ENCODE assay signal across 17 cellular contexts in genomic region chr16:89292443-89293078, GRCh38.
DNase-seq lines count a peak whose midpoint lies in the region; ATAC-seq lines count a peak whose summit lies in the region.
"Had no signal": no experiment of that assay in that cellular context is flagged by ENCODE, and none has a peak within 500 bp of the region (broad histone marks: within the 10 kb centered on the region; RNA-seq: fewer than 3 reads in every experiment).

No MANE protein-coding gene starts in this region.

- no peaks in the 10 kb centered on the region for H3K9me3 ChIP-seq in iPS-15b (ENCODE audit: control insufficient read depth, insufficient read depth, low read length)
- H3K9me3 ChIP-seq: upper lobe of right lung had no signal

- intact Hi-C loops in Right ventricle myocardium superior (cut with DNase I) (no loop called here), cardiac septum (cut with DNase I) (no loop called here)
- intact Hi-C loops in activated T-helper 1 cell treated with anti-CD3 and anti-CD28 coated beads, Interleukin-12 subunit alpha, Interleukin-12 subunit beta, Interleukin-2, Interleukin-4 antibody, amounts not matched to agents 30 ng/mL and 10 ng/mL and 1 ng/mL, durations not matched to agents 14 hours and 24 hours and 36 hours (cut with micrococcal nuclease) = no loop called here

- peak overlapping the region; percentile 47 for H3K9ac ChIP-seq in iPS-15b (ENCODE audit: low read depth, low read length)

- H3K27me3 ChIP-seq in iPS-15b (ENCODE audit: control insufficient read depth, insufficient read depth, low read length) = no peaks in the 10 kb centered on the region
- H3K27me3 ChIP-seq: upper lobe of right lung had no signal

- no peaks in the 10 kb centered on the region for H3K9me3 Mint-ChIP-seq in activated T-helper 1 cell treated with anti-CD3 and anti-CD28 coated beads, Interleukin-12 subunit alpha, Interleukin-12 subunit beta, Interleukin-2, Interleukin-4 antibody, amounts not matched to agents 30 ng/mL and 10 ng/mL and 1 ng/mL, durations not matched to agents 14 hours and 24 hours and 36 hours
- no peaks in the 10 kb centered on the region for H3K9me3 Mint-ChIP-seq in stimulated activated naive B cell treated with anti-CD40 and anti-IgM and Interleukin-4, amounts not matched to agents 10 μg/mL and 1 μg/mL and 100 μg/mL, for 72 hours
- H3K9me3 Mint-ChIP-seq: CD4-positive, CD25-positive, alpha-beta regulatory T cell; mesothelial cell of epicardium had no signal

- peak; percentile 3 for ATAC-seq in Right ventricle myocardium superior (ENCODE audit: poor library complexity)
- no peak for ATAC-seq in stimulated activated naive B cell treated with anti-CD40 and anti-IgM and Interleukin-4, amounts not matched to agents 10 μg/mL and 1 μg/mL and 100 μg/mL, for 72 hours (replicated peaks)
- ATAC-seq in GM18519 (IDR thresholded peaks at IDR 0.05; ENCODE audit: low FRiP score, unreplicated experiment) = no peak

- H3K4me1 Mint-ChIP-seq in activated T-helper 1 cell treated with anti-CD3 and anti-CD28 coated beads, Interleukin-12 subunit alpha, Interleukin-12 subunit beta, Interleukin-2, Interleukin-4 antibody, amounts not matched to agents 30 ng/mL and 10 ng/mL and 1 ng/mL, durations not matched to agents 14 hours and 24 hours and 36 hours (ENCODE audit: low read depth) = peaks cover 17% of the 10 kb centered on the region
- H3K4me1 Mint-ChIP-seq in stimulated activated naive B cell treated with anti-CD40 and anti-IgM and Interleukin-4, amounts not matched to agents 10 μg/mL and 1 μg/mL and 100 μg/mL, for 72 hours = peaks cover 12 to 29% of the 10 kb centered on the region in 2 donors

- DNase-seq in Right ventricle myocardium superior (peak; percentile 35), cardiac septum (ENCODE audit: low spot score) (no peak), SKM-1 (lab: John Stamatoyannopoulos, UW; ENCODE audit: unreplicated experiment) (no peak), HUDEP-2 (lab: John Stamatoyannopoulos, UW; ENCODE audit: unreplicated experiment in 76 of 76) (no peak)
- no peak for DNase-seq in activated T-helper 1 cell treated with anti-CD3 and anti-CD28 coated beads, Interleukin-12 subunit alpha, Interleukin-12 subunit beta, Interleukin-2, Interleukin-4 antibody, amounts not matched to agents 30 ng/mL and 10 ng/mL and 1 ng/mL, durations not matched to agents 14 hours and 24 hours and 36 hours (ENCODE audit: low spot score)
- DNase-seq in stimulated activated naive B cell treated with anti-CD40 and anti-IgM and Interleukin-4, amounts not matched to agents 10 μg/mL and 1 μg/mL and 100 μg/mL, for 72 hours = no peak
- DNase-seq: activated CD4-positive, alpha-beta T cell treated with anti-CD3 and anti-CD28 coated beads for 4 hours; activated naive CD4-positive, alpha-beta T cell treated with anti-CD3 and anti-CD28 coated beads, Interleukin-2, amount 50 U/mL, for 16 hours; CD4-positive, CD25-positive, alpha-beta regulatory T cell; NCI-H1930; NCI-H446; stimulated activated naive CD4-positive, alpha-beta T cell treated with Interleukin-2 at 50 U/mL for 16 hours; SW 1271; upper lobe of right lung had no signal

- H3K36me3 Mint-ChIP-seq in activated T-helper 1 cell treated with anti-CD3 and anti-CD28 coated beads, Interleukin-12 subunit alpha, Interleukin-12 subunit beta, Interleukin-2, Interleukin-4 antibody, amounts not matched to agents 30 ng/mL and 10 ng/mL and 1 ng/mL, durations not matched to agents 14 hours and 24 hours and 36 hours (ENCODE audit: low read depth) = peaks cover 8% of the 10 kb centered on the region
- H3K36me3 Mint-ChIP-seq in stimulated activated naive B cell treated with anti-CD40 and anti-IgM and Interleukin-4, amounts not matched to agents 10 μg/mL and 1 μg/mL and 100 μg/mL, for 72 hours = peaks cover 36 to 39% of the 10 kb centered on the region in 2 donors

- peaks cover 51% of the 10 kb centered on the region for H3K4me1 ChIP-seq in iPS-15b (ENCODE audit: control insufficient read depth, insufficient read depth, low read length)

- peaks cover 17% of the 10 kb centered on the region for H3K36me3 ChIP-seq in iPS-15b (ENCODE audit: control insufficient read depth, insufficient read depth, low read length)

- H3K4me3 Mint-ChIP-seq in activated T-helper 1 cell treated with anti-CD3 and anti-CD28 coated beads, Interleukin-12 subunit alpha, Interleukin-12 subunit beta, Interleukin-2, Interleukin-4 antibody, amounts not matched to agents 30 ng/mL and 10 ng/mL and 1 ng/mL, durations not matched to agents 14 hours and 24 hours and 36 hours = no peak overlapping the region
- no peak overlapping the region for H3K4me3 Mint-ChIP-seq in stimulated activated naive B cell treated with anti-CD40 and anti-IgM and Interleukin-4, amounts not matched to agents 10 μg/mL and 1 μg/mL and 100 μg/mL, for 72 hours
- H3K4me3 Mint-ChIP-seq: CD4-positive, CD25-positive, alpha-beta regulatory T cell; mesothelial cell of epicardium had no signal

- no peak overlapping the region for H3K4me3 ChIP-seq in iPS-15b (ENCODE audit: low read depth, low read length)
- H3K4me3 ChIP-seq: upper lobe of right lung had no signal

- peak overlapping the region; percentile 63 for H3K27ac Mint-ChIP-seq in activated T-helper 1 cell treated with anti-CD3 and anti-CD28 coated beads, Interleukin-12 subunit alpha, Interleukin-12 subunit beta, Interleukin-2, Interleukin-4 antibody, amounts not matched to agents 30 ng/mL and 10 ng/mL and 1 ng/mL, durations not matched to agents 14 hours and 24 hours and 36 hours
- peak overlapping the region; percentile 75 for H3K27ac Mint-ChIP-seq in stimulated activated naive B cell treated with anti-CD40 and anti-IgM and Interleukin-4, amounts not matched to agents 10 μg/mL and 1 μg/mL and 100 μg/mL, for 72 hours

- no peaks in the 10 kb centered on the region for H3K27me3 Mint-ChIP-seq in activated T-helper 1 cell treated with anti-CD3 and anti-CD28 coated beads, Interleukin-12 subunit alpha, Interleukin-12 subunit beta, Interleukin-2, Interleukin-4 antibody, amounts not matched to agents 30 ng/mL and 10 ng/mL and 1 ng/mL, durations not matched to agents 14 hours and 24 hours and 36 hours (ENCODE audit: insufficient read depth)
- no peaks in the 10 kb centered on the region for H3K27me3 Mint-ChIP-seq in stimulated activated naive B cell treated with anti-CD40 and anti-IgM and Interleukin-4, amounts not matched to agents 10 μg/mL and 1 μg/mL and 100 μg/mL, for 72 hours
- H3K27me3 Mint-ChIP-seq: CD4-positive, CD25-positive, alpha-beta regulatory T cell had no signal
